Comparison of ENCODE assay signal across 9 cellular contexts in the genomic region with DNA sequence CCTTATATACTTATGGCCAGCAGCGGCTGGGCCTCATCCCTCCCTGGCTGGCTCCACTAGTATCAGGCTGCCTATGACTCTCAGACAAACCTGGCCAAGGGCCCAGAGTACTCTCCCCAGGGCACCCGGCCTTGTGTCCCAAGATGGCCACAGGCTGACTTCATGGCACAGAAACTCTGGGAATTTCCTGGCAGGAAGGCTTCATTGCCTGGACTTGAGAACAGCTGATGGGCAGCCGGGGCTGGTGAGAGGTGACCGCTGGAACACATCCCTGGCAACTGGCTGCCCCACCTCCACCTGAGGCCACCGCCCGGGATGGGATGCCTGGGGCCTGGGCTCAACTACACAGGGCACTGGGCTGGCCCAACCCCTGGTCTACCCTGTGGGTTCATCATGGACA. TPM values are rescaled to one million over a fixed set of nuclear protein-coding genes. Genes with fewer than 3 reads are reported as not detected.
A peak's percentile ranks its signal among the peaks of the same experiment; 100 is the strongest.
DNase-seq lines count a peak whose midpoint lies in the region; TF ChIP-seq lines count a peak whose summit lies in the region.
"Had no signal": no experiment of that assay in that cellular context is flagged by ENCODE, and none has a peak within 500 bp of the region (broad histone marks: within the 10 kb centered on the region; RNA-seq: fewer than 3 reads in every experiment).

No MANE protein-coding gene starts in this region.

- H3K27me3 Mint-ChIP-seq in chondrocyte (ENCODE audit: low read depth), result no peaks in the 10 kb centered on the region

- H3K9me3 Mint-ChIP-seq in chondrocyte (ENCODE audit: low read depth), result no peaks in the 10 kb centered on the region
- H3K9me3 Mint-ChIP-seq: activated naive CD8-positive, alpha-beta T cell treated with anti-CD3 and anti-CD28 coated beads for 36 hours had no signal

- peak overlapping the region; percentile 21 to 65 (median 59) for H3K27ac ChIP-seq in transverse colon

- H3K4me1 ChIP-seq in transverse colon, result peaks cover 6 to 25% (median 14%) of the 10 kb centered on the region in 4 donors

- H3K4me3 ChIP-seq in transverse colon, result no peak overlapping the region

- no peak for DNase-seq in chondrocyte (ENCODE audit: low spot score)
- DNase-seq in kidney tubule cell (ENCODE audit: low spot score), result peak; percentile 96
- peak; percentile 39 for DNase-seq in transverse colon
- DNase-seq in OCI-M2 (lab: John Stamatoyannopoulos, UW; ENCODE audit: unreplicated experiment), result no peak
- no peak for DNase-seq in NCI-H2171 treated with DMSO at 0.1 percent for 48 hours (lab: John Stamatoyannopoulos, UW)
- no peak for DNase-seq in GM10266 (ENCODE audit: extremely low spot score)
- DNase-seq in NCI-H1048 (lab: John Stamatoyannopoulos, UW), result no peak
- DNase-seq: activated naive CD8-positive, alpha-beta T cell treated with anti-CD3 and anti-CD28 coated beads for 36 hours had no signal

- H3K27me3 ChIP-seq in transverse colon, result no peaks in the 10 kb centered on the region

- no peak for TF ChIP-seq POLR2A in transverse colon (IDR thresholded peaks at IDR 0.05)

- no peaks in the 10 kb centered on the region for H3K36me3 ChIP-seq in transverse colon

- no peak for TF ChIP-seq EP300 in Ishikawa (IDR thresholded peaks at IDR 0.05; ENCODE audit: borderline replicate concordance)
- TF ChIP-seq EP300 in transverse colon (IDR thresholded peaks at IDR 0.05; ENCODE audit: low read depth), result no peak

- peak overlapping the region; percentile 84 for H3K4me3 Mint-ChIP-seq in chondrocyte (ENCODE audit: unreplicated experiment)
- H3K4me3 Mint-ChIP-seq: activated naive CD8-positive, alpha-beta T cell treated with anti-CD3 and anti-CD28 coated beads for 36 hours had no signal

- TF ChIP-seq RAD21 in Ishikawa (IDR thresholded peaks at IDR 0.05; ENCODE audit: low read depth), result no peak

- H3K36me3 Mint-ChIP-seq in chondrocyte (ENCODE audit: low read depth), result peaks cover 12% of the 10 kb centered on the region
- H3K36me3 Mint-ChIP-seq: activated naive CD8-positive, alpha-beta T cell treated with anti-CD3 and anti-CD28 coated beads for 36 hours had no signal

- H3K4me1 Mint-ChIP-seq in chondrocyte (ENCODE audit: low read depth), result peaks cover 66% of the 10 kb centered on the region

- TF ChIP-seq CTCF in chondrocyte (IDR thresholded peaks at IDR 0.05) (no peak), transverse colon (IDR thresholded peaks at IDR 0.05) (no peak), GM10266 (IDR thresholded peaks at IDR 0.05; ENCODE audit: control insufficient read depth, insufficient read depth, low read depth, missing control alignments) (no peak)

- WGBS in transverse colon (ENCODE audit: low coverage in 1 of 2), 2 donors, result 66% methylated on average over 6 of the region's 6 CpGs; no CpG with 5 or more reads in 1 of the 2 donors

- peak overlapping the region; percentile 95 for H3K27ac Mint-ChIP-seq in chondrocyte (ENCODE audit: unreplicated experiment)
- H3K27ac Mint-ChIP-seq: activated naive CD8-positive, alpha-beta T cell treated with anti-CD3 and anti-CD28 coated beads for 36 hours had no signal

- intact Hi-C loops in transverse colon (cut with DNase I; ENCODE audit: low total_unique reads), result no loop called here

- in situ Hi-C loops in transverse colon (cut with MboI; ENCODE audit: low pct_ligation_motif_present in 1 of 4, low pct_unique_long_range_greater_than_20kb in 1 of 4, low sequenced_read_pairs in 3 of 4), result loop anchor here in 3 of 4 donors (10.0 to 25.0 kb wide), 3 partner anchors 174 to 199 kb away; no protein-coding TSS in a partner anchor

- no peaks in the 10 kb centered on the region for H3K9me3 ChIP-seq in transverse colon

TF ChIP-seq in Ishikawa, 13 proteins besides CTCF, POLR2A, EP300 and RAD21:
- TF ChIP-seq CREB1 (IDR thresholded peaks at IDR 0.05; ENCODE audit: low read depth), result no peak
- TF ChIP-seq, protein P1, sequence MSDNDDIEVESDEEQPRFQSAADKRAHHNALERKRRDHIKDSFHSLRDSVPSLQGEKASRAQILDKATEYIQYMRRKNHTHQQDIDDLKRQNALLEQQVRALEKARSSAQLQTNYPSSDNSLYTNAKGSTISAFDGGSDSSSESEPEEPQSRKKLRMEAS (IDR thresholded peaks at IDR 0.05), result peak; percentile 47; the same call in 1 of the 2 replicates
- TF ChIP-seq CEBPB (IDR thresholded peaks at IDR 0.05), result no peak
- TF ChIP-seq, protein P2, sequence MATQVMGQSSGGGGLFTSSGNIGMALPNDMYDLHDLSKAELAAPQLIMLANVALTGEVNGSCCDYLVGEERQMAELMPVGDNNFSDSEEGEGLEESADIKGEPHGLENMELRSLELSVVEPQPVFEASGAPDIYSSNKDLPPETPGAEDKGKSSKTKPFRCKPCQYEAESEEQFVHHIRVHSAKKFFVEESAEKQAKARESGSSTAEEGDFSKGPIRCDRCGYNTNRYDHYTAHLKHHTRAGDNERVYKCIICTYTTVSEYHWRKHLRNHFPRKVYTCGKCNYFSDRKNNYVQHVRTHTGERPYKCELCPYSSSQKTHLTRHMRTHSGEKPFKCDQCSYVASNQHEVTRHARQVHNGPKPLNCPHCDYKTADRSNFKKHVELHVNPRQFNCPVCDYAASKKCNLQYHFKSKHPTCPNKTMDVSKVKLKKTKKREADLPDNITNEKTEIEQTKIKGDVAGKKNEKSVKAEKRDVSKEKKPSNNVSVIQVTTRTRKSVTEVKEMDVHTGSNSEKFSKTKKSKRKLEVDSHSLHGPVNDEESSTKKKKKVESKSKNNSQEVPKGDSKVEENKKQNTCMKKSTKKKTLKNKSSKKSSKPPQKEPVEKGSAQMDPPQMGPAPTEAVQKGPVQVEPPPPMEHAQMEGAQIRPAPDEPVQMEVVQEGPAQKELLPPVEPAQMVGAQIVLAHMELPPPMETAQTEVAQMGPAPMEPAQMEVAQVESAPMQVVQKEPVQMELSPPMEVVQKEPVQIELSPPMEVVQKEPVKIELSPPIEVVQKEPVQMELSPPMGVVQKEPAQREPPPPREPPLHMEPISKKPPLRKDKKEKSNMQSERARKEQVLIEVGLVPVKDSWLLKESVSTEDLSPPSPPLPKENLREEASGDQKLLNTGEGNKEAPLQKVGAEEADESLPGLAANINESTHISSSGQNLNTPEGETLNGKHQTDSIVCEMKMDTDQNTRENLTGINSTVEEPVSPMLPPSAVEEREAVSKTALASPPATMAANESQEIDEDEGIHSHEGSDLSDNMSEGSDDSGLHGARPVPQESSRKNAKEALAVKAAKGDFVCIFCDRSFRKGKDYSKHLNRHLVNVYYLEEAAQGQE (IDR thresholded peaks at IDR 0.05; ENCODE audit: low read depth), result no peak
- TF ChIP-seq YY1 (IDR thresholded peaks at IDR 0.05; ENCODE audit: low read depth), result peak; percentile 84
- TF ChIP-seq, protein P3, sequence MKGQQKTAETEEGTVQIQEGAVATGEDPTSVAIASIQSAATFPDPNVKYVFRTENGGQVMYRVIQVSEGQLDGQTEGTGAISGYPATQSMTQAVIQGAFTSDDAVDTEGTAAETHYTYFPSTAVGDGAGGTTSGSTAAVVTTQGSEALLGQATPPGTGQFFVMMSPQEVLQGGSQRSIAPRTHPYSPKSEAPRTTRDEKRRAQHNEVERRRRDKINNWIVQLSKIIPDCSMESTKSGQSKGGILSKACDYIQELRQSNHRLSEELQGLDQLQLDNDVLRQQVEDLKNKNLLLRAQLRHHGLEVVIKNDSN (IDR thresholded peaks at IDR 0.05), result peak; percentile 20; the same call in 1 of the 2 replicates
- TF ChIP-seq NFIC (IDR thresholded peaks at IDR 0.05), result peak; percentile 87
- peak; percentile 60; the same call in 1 of the 2 replicates for TF ChIP-seq TCF12 (IDR thresholded peaks at IDR 0.05; ENCODE audit: low read depth)
- peak; percentile 95 for TF ChIP-seq TEAD4 (IDR thresholded peaks at IDR 0.05)

RNA-seq across cellular contexts. Expression of a gene that starts 3.3 kb away (rescaled TPM):
- total RNA-seq in chondrocyte (206 to 263 TPM (median 255 TPM) in 3 replicates), transverse colon (10 to 100 TPM; 19.5 to 96.9 (median 31.6) TPM)

RNA-seq across cellular contexts. Expression of a gene that starts 29.3 kb away (rescaled TPM):
- total RNA-seq in chondrocyte (9.7 to 24.7 TPM (median 24.1 TPM) in 3 replicates), transverse colon (1 to 10 TPM; 1.2 to 7.6 (median 5.9) TPM)
- total RNA-seq: activated naive CD8-positive, alpha-beta T cell treated with anti-CD3 and anti-CD28 coated beads for 36 hours had no signal

RNA-seq across cellular contexts. Expression of a gene that starts 59.9 kb away (rescaled TPM):
- total RNA-seq in chondrocyte (202 to 315 TPM (median 297 TPM) in 3 replicates), transverse colon (10 to 100 TPM in 1 of 4 donors, 1 to 10 TPM in 3; 2.7 to 28.8 (median 3.9) TPM)

Comparison
In these comparisons a context has a peak if more than half of its experiments do, and no peak if none do; other contexts are left out.
1. DNase-seq: peak in kidney tubule cell (single experiment) and transverse colon (single experiment); none in chondrocyte (single experiment), OCI-M2 (single experiment), NCI-H2171 treated with DMSO at 0.1 percent for 48 hours (single experiment), GM10266 (single experiment) and NCI-H1048 (single experiment).